Comparison of ENCODE assay signal across 8 cellular contexts in the genomic region with DNA sequence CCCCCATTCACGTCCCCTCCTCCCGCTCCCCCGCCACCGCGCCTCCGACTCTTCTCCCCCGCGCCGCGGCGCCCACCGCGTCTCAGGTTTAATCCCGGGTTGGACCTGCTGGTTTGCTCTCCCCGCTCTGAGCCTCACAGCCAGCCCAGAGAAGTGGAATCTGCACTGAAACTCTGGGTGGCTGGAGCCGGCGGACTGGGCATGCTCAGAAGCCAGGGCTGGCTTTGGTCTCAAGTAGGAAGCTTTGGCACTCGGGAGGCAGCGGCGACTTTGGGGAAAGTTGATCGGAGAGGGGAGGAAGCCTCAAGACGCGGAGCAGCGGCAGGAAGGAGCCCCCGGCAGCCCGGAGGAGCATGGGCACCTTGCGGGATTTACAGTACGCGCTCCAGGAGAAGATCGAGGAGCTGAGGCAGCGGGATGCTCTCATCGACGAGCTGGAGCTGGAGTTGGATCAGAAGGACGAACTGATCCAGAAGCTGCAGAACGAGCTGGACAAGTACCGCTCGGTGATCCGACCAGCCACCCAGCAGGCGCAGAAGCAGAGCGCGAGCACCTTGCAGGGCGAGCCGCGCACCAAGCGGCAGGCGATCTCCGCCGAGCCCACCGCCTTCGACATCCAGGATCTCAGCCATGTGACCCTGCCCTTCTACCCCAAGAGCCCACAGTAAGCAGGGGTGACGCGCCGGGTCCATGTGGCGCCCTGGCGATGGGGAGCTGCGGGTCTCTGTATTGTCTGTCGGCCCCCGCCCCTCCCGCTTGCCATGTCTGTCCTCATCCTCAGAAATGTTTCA. TPM values are rescaled to one million over a fixed set of nuclear protein-coding genes. Genes with fewer than 3 reads are reported as not detected.
DNase-seq lines count a peak whose midpoint lies in the region; ATAC-seq lines count a peak whose summit lies in the region.

PRKG1 (plus strand) TSS at position 250 of the 791 bp plus-strand sequence.

- H3K4me3 Mint-ChIP-seq in activated T-helper 2 cell treated with anti-CD3 and anti-CD28 coated beads, Interferon-gamma antibody, Interleukin-2, Interleukin-4, amounts not matched to agents 10 μg/mL and 5 μg/mL and 100 μg/mL, durations not matched to agents 14 hours and 24 hours and 36 hours (ENCODE audit: low read depth) = peak within 1 kb of the TSS; percentile 39
- H3K4me3 Mint-ChIP-seq in natural killer cell treated with Interleukin-12 subunit alpha and Interleukin-12 subunit beta and Interleukin-15 and Interleukin-18, amount 100 ng/mL, for 72 hours = peak within 1 kb of the TSS; percentile 27

- DNase-seq in GM04503 (ENCODE audit: low read depth) = peak; percentile 45
- DNase-seq in LHCN-M2 (ENCODE audit: low read depth) = peak; percentile 81
- DNase-seq in activated T-helper 2 cell treated with anti-CD3 and anti-CD28 coated beads, Interferon-gamma antibody, Interleukin-2, Interleukin-4, amounts not matched to agents 10 μg/mL and 5 μg/mL and 100 μg/mL, durations not matched to agents 14 hours and 24 hours and 36 hours (ENCODE audit: low spot score) = no peak
- DNase-seq in globus pallidus (ENCODE audit: low spot score) = peak; percentile 49
- DNase-seq in natural killer cell treated with Interleukin-12 subunit alpha and Interleukin-12 subunit beta and Interleukin-15 and Interleukin-18, amount 100 ng/mL, for 72 hours (ENCODE audit: low spot score) = no peak
- no peak for DNase-seq in NAMALWA (ENCODE audit: low spot score)
- no peak for DNase-seq in KG1 (lab: John Stamatoyannopoulos, UW)

- no peaks in the 10 kb centered on the region for H3K9me3 Mint-ChIP-seq in activated T-helper 2 cell treated with anti-CD3 and anti-CD28 coated beads, Interferon-gamma antibody, Interleukin-2, Interleukin-4, amounts not matched to agents 10 μg/mL and 5 μg/mL and 100 μg/mL, durations not matched to agents 14 hours and 24 hours and 36 hours
- no peaks in the 10 kb centered on the region for H3K9me3 Mint-ChIP-seq in natural killer cell treated with Interleukin-12 subunit alpha and Interleukin-12 subunit beta and Interleukin-15 and Interleukin-18, amount 100 ng/mL, for 72 hours

- peak; percentile 24 to 52 for ATAC-seq in natural killer cell treated with Interleukin-12 subunit alpha and Interleukin-12 subunit beta and Interleukin-15 and Interleukin-18, amount 100 ng/mL, for 72 hours
- no peak for ATAC-seq in GM21447 (IDR thresholded peaks at IDR 0.05; ENCODE audit: unreplicated experiment)

- H3K27me3 Mint-ChIP-seq in activated T-helper 2 cell treated with anti-CD3 and anti-CD28 coated beads, Interferon-gamma antibody, Interleukin-2, Interleukin-4, amounts not matched to agents 10 μg/mL and 5 μg/mL and 100 μg/mL, durations not matched to agents 14 hours and 24 hours and 36 hours (ENCODE audit: low read depth) = peaks cover 43% of the 10 kb centered on the region
- peaks cover 37 to 38% of the 10 kb centered on the region in 2 donors for H3K27me3 Mint-ChIP-seq in natural killer cell treated with Interleukin-12 subunit alpha and Interleukin-12 subunit beta and Interleukin-15 and Interleukin-18, amount 100 ng/mL, for 72 hours

- H3K36me3 Mint-ChIP-seq in activated T-helper 2 cell treated with anti-CD3 and anti-CD28 coated beads, Interferon-gamma antibody, Interleukin-2, Interleukin-4, amounts not matched to agents 10 μg/mL and 5 μg/mL and 100 μg/mL, durations not matched to agents 14 hours and 24 hours and 36 hours (ENCODE audit: low read depth) = no peaks in the 10 kb centered on the region
- no peaks in the 10 kb centered on the region for H3K36me3 Mint-ChIP-seq in natural killer cell treated with Interleukin-12 subunit alpha and Interleukin-12 subunit beta and Interleukin-15 and Interleukin-18, amount 100 ng/mL, for 72 hours

- intact Hi-C loops in activated T-helper 2 cell treated with anti-CD3 and anti-CD28 coated beads, Interferon-gamma antibody, Interleukin-2, Interleukin-4, amounts not matched to agents 10 μg/mL and 5 μg/mL and 100 μg/mL, durations not matched to agents 14 hours and 24 hours and 36 hours (cut with micrococcal nuclease) = no loop called here

- H3K27ac Mint-ChIP-seq in activated T-helper 2 cell treated with anti-CD3 and anti-CD28 coated beads, Interferon-gamma antibody, Interleukin-2, Interleukin-4, amounts not matched to agents 10 μg/mL and 5 μg/mL and 100 μg/mL, durations not matched to agents 14 hours and 24 hours and 36 hours = no peak within 1 kb of the TSS
- H3K27ac Mint-ChIP-seq in natural killer cell treated with Interleukin-12 subunit alpha and Interleukin-12 subunit beta and Interleukin-15 and Interleukin-18, amount 100 ng/mL, for 72 hours = no peak within 1 kb of the TSS

- peaks cover 3% of the 10 kb centered on the region for H3K4me1 Mint-ChIP-seq in activated T-helper 2 cell treated with anti-CD3 and anti-CD28 coated beads, Interferon-gamma antibody, Interleukin-2, Interleukin-4, amounts not matched to agents 10 μg/mL and 5 μg/mL and 100 μg/mL, durations not matched to agents 14 hours and 24 hours and 36 hours (ENCODE audit: low read depth)
- H3K4me1 Mint-ChIP-seq in natural killer cell treated with Interleukin-12 subunit alpha and Interleukin-12 subunit beta and Interleukin-15 and Interleukin-18, amount 100 ng/mL, for 72 hours (ENCODE audit: low read depth in 2 of 2) = peaks cover 0 to 6% of the 10 kb centered on the region in 2 donors

RNA-seq across cellular contexts. Expression of gene PRKG1, which starts in this region (rescaled TPM):
- total RNA-seq in LHCN-M2 (2014; rRNA removed) = 6.2 and 6.4 TPM in 2 replicates
- 3.0 TPM for polyA plus RNA-seq in LHCN-M2 (2012)
- not detected in 2 replicates for total RNA-seq in activated T-helper 2 cell treated with anti-CD3 and anti-CD28 coated beads, Interferon-gamma antibody, Interleukin-2, Interleukin-4, amounts not matched to agents 10 μg/mL and 5 μg/mL and 100 μg/mL, durations not matched to agents 14 hours and 24 hours and 36 hours
- under 1 TPM in 1 of 2 donors, not detected in 1; 0.10 TPM for total RNA-seq in natural killer cell treated with Interleukin-12 subunit alpha and Interleukin-12 subunit beta and Interleukin-15 and Interleukin-18, amount 100 ng/mL, for 72 hours

Comparison
In these comparisons a context has a peak if more than half of its experiments do, and no peak if none do; other contexts are left out.
1. Peak in ATAC-seq in natural killer cell treated with Interleukin-12 subunit alpha and Interleukin-12 subunit beta and Interleukin-15 and Interleukin-18, amount 100 ng/mL, for 72 hours; RNA of the gene not detected or under 1 TPM.
2. DNase-seq: peak in GM04503 (single experiment), LHCN-M2 (single experiment) and globus pallidus (single experiment); none in activated T-helper 2 cell treated with anti-CD3 and anti-CD28 coated beads, Interferon-gamma antibody, Interleukin-2, Interleukin-4, amounts not matched to agents 10 μg/mL and 5 μg/mL and 100 μg/mL, durations not matched to agents 14 hours and 24 hours and 36 hours (single experiment), natural killer cell treated with Interleukin-12 subunit alpha and Interleukin-12 subunit beta and Interleukin-15 and Interleukin-18, amount 100 ng/mL, for 72 hours (single experiment), NAMALWA (single experiment) and KG1 (single experiment).